23 cellular contexts compared by ENCODE assay signal in the genomic region with DNA sequence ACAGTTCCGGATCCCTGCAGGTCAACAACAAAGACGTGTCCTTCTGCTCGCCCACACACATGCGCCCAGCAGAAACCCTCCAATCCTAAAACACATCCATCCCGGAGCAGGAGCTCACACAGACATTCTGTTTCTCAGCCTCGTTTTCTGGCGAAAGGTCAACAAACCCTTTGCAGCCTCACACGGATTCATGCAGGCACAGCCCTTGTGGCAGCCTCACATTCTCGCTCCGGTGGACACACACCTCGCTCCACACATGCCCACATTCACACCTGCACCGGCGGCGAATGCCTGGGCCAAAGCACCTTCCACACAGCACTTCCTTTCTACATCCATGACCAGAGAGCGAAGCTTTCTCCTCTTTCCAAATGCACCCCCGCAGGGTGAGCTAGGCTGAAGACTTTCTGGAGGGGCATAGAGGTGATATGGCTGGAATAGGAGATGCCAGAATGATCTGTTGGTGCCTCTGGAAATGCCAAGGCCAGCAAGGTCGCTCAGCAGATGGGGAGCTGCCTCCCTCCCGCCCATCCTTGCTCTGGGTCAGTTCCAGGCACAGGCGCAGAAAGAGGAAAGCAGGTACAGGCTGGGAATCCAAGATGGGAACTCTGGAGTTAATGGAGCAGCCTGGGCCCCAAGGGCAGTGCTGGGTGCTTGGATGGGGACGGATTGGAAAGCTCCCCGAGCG.
"Had no signal": no experiment of that assay in that cellular context is flagged by ENCODE, and none has a peak within 500 bp of the region (broad histone marks: within the 10 kb centered on the region; RNA-seq: fewer than 3 reads in every experiment).

No MANE protein-coding gene starts in this region.

- ATAC-seq: activated naive CD8-positive, alpha-beta T cell treated with anti-CD3 and anti-CD28 coated beads, Interleukin-2, amount 50 U/mL, for 24 hours; activated T-cell treated with anti-CD3 and anti-CD28 coated beads, Interleukin-2, amount 50 U/mL, for 4 hours; Panc1; SK-N-SH treated with all-trans-retinoic acid at 6 μM for 48 hours had no signal

- H3K27ac ChIP-seq: VCaP had no signal

- H3K9me3 ChIP-seq: MG63 had no signal

- H3K4me1 Mint-ChIP-seq: activated B cell treated with CpG ODN at 0.5 μM for 24 hours; activated naive CD8-positive, alpha-beta T cell treated with anti-CD3 and anti-CD28 coated beads, Interleukin-2, amount 50 U/mL, for 24 hours had no signal

- H3K36me3 ChIP-seq: MG63 had no signal

- DNase-seq: activated B cell treated with CpG ODN at 0.5 μM for 24 hours; activated CD4-positive, alpha-beta T cell treated with anti-CD3 and anti-CD28 coated beads for 4 hours; activated CD4-positive, alpha-beta T cell treated with anti-CD3 and anti-CD28 coated beads, Interleukin-2, amount 50 U/mL, for 1 hour; activated CD8-positive, alpha-beta memory T cell treated with anti-CD3 and anti-CD28 coated beads, Interleukin-2, amount 50 U/mL, for 4 hours; activated gamma-delta T cell treated with Interleukin-2 at 50 U/mL for 16 hours; activated T-cell treated with anti-CD3 and anti-CD28 coated beads for 4 hours; activated T-cell treated with anti-CD3 and anti-CD28 coated beads, Interleukin-2, amount 50 U/mL, for 4 hours; central memory CD4-positive, alpha-beta T cell; NCI-H1048; NCI-H2081 treated with DMSO at 0.1 percent for 48 hours; NCI-H524 treated with DMSO at 0.1 percent for 48 hours; SIG-M5; T-helper 9 cell had no signal

- H3K4me3 ChIP-seq: MG63 had no signal

- H3K9me3 Mint-ChIP-seq: activated B cell treated with CpG ODN at 0.5 μM for 24 hours; activated CD4-positive, alpha-beta memory T cell treated with anti-CD3 and anti-CD28 coated beads for 36 hours; activated naive CD4-positive, alpha-beta T cell treated with anti-CD3 and anti-CD28 coated beads for 36 hours; activated naive CD8-positive, alpha-beta T cell treated with anti-CD3 and anti-CD28 coated beads, Interleukin-2, amount 50 U/mL, for 24 hours; activated T-cell treated with anti-CD3 and anti-CD28 coated beads, Interleukin-2, amount 50 U/mL, for 4 hours; activated T-helper 1 cell treated with anti-CD3 and anti-CD28 coated beads, Interleukin-12 subunit alpha, Interleukin-12 subunit beta, Interleukin-2, Interleukin-4 antibody, amounts not matched to agents 30 ng/mL and 10 ng/mL and 1 ng/mL, durations not matched to agents 14 hours and 24 hours and 36 hours had no signal

- H3K4me3 Mint-ChIP-seq: activated B cell treated with CpG ODN at 0.5 μM for 24 hours; activated CD4-positive, alpha-beta memory T cell treated with anti-CD3 and anti-CD28 coated beads for 36 hours; activated naive CD4-positive, alpha-beta T cell treated with anti-CD3 and anti-CD28 coated beads for 36 hours; activated naive CD8-positive, alpha-beta T cell; activated naive CD8-positive, alpha-beta T cell treated with anti-CD3 and anti-CD28 coated beads, Interleukin-2, amount 50 U/mL, for 24 hours; activated T-cell treated with anti-CD3 and anti-CD28 coated beads, Interleukin-2, amount 50 U/mL, for 4 hours; activated T-helper 1 cell treated with anti-CD3 and anti-CD28 coated beads, Interleukin-12 subunit alpha, Interleukin-12 subunit beta, Interleukin-2, Interleukin-4 antibody, amounts not matched to agents 30 ng/mL and 10 ng/mL and 1 ng/mL, durations not matched to agents 14 hours and 24 hours and 36 hours; brain had no signal

- H3K27me3 ChIP-seq: MG63 had no signal

- H3K36me3 Mint-ChIP-seq: activated CD4-positive, alpha-beta memory T cell treated with anti-CD3 and anti-CD28 coated beads for 36 hours; activated naive CD8-positive, alpha-beta T cell had no signal

- H3K27ac Mint-ChIP-seq: activated B cell treated with CpG ODN at 0.5 μM for 24 hours; activated CD4-positive, alpha-beta memory T cell treated with anti-CD3 and anti-CD28 coated beads for 36 hours; activated naive CD4-positive, alpha-beta T cell treated with anti-CD3 and anti-CD28 coated beads for 36 hours; activated naive CD8-positive, alpha-beta T cell; activated naive CD8-positive, alpha-beta T cell treated with anti-CD3 and anti-CD28 coated beads, Interleukin-2, amount 50 U/mL, for 24 hours; activated T-helper 1 cell treated with anti-CD3 and anti-CD28 coated beads, Interleukin-12 subunit alpha, Interleukin-12 subunit beta, Interleukin-2, Interleukin-4 antibody, amounts not matched to agents 30 ng/mL and 10 ng/mL and 1 ng/mL, durations not matched to agents 14 hours and 24 hours and 36 hours had no signal
